ENCODE assay signal across 21 cellular contexts in genomic region chr17:42821176-42821575, GRCh38. TPM values are rescaled to one million over a fixed set of nuclear protein-coding genes. Genes with fewer than 3 reads are reported as not detected.
DNase-seq lines count a peak whose midpoint lies in the region; ATAC-seq and TF ChIP-seq lines count a peak whose summit lies in the region.
"Had no signal": no experiment of that assay in that cellular context is flagged by ENCODE, and none has a peak within 500 bp of the region (broad histone marks: within the 10 kb centered on the region; RNA-seq: fewer than 3 reads in every experiment).

No MANE protein-coding gene starts in this region.

- no peak overlapping the region for H2AFZ ChIP-seq in trophoblast cell (ENCODE audit: insufficient read depth, low read length, poor library complexity)

- H2BK120ac ChIP-seq in trophoblast cell (ENCODE audit: insufficient read depth, low read length, poor library complexity): no peak overlapping the region

- no peak overlapping the region for H2BK12ac ChIP-seq in trophoblast cell (ENCODE audit: low read length)

- no peaks in the 10 kb centered on the region for H3K9me3 Mint-ChIP-seq in Calu3 (ENCODE audit: low read depth, unreplicated experiment)
- H3K9me3 Mint-ChIP-seq: HFFc6 had no signal

- intact Hi-C loops in Calu3 (cut with micrococcal nuclease; ENCODE audit: unreplicated experiment): no loop called here

- H3K9me3 ChIP-seq in trophoblast cell (ENCODE audit: insufficient read depth, low read depth, low read length): peaks cover 4% of the 10 kb centered on the region
- H3K9me3 ChIP-seq: A549 had no signal

- no peak overlapping the region for H3K23ac ChIP-seq in trophoblast cell (ENCODE audit: low read length)

- H2BK5ac ChIP-seq in trophoblast cell (ENCODE audit: low read depth, low read length, poor library complexity): no peak overlapping the region

- peaks cover 6% of the 10 kb centered on the region for H3K79me1 ChIP-seq in trophoblast cell (ENCODE audit: low read length)

- H3K4ac ChIP-seq in trophoblast cell (ENCODE audit: low read depth, low read length): no peak overlapping the region

- H3K4me2 ChIP-seq in trophoblast cell (ENCODE audit: low read length): no peak overlapping the region
- H3K4me2 ChIP-seq: A549 had no signal

- no peak overlapping the region for H3K14ac ChIP-seq in trophoblast cell (ENCODE audit: low read length)

- no peak overlapping the region for H3K9ac ChIP-seq in trophoblast cell (ENCODE audit: low read length)

- H4K91ac ChIP-seq in trophoblast cell (ENCODE audit: low read depth, low read length): no peak overlapping the region

- H3K4me3 ChIP-seq in fibroblast of villous mesenchyme (ENCODE audit: low read depth, low read length) (no peak overlapping the region), trophoblast cell (ENCODE audit: low read depth, low read length) (no peak overlapping the region)
- H3K4me3 ChIP-seq: A549 had no signal

- CTCF ChIA-PET in Calu3 (lab: Charles Lee): interaction anchor here (0.6 kb wide), 1 partner anchor 227 kb away, joined by 5 read pairs; no protein-coding TSS in a partner anchor

- H3K36me3 Mint-ChIP-seq in Calu3 (ENCODE audit: insufficient read depth, unreplicated experiment): peaks cover 73% of the 10 kb centered on the region

- no peak overlapping the region for H4K8ac ChIP-seq in trophoblast cell (ENCODE audit: low read depth, low read length)

- peaks cover 6% of the 10 kb centered on the region for H3K4me1 Mint-ChIP-seq in Calu3 (ENCODE audit: low read depth, unreplicated experiment)

- H3K27ac Mint-ChIP-seq in Calu3 (ENCODE audit: unreplicated experiment): no peak overlapping the region

- peaks cover 20 to 36% of the 10 kb centered on the region in 2 experiments for H3K36me3 ChIP-seq in trophoblast cell (ENCODE audit: control insufficient read depth in 1 of 2, insufficient read depth in 2 of 2, low read length in 2 of 2)

- ATAC-seq in HG03108 (IDR thresholded peaks at IDR 0.05; ENCODE audit: unreplicated experiment): no peak
- ATAC-seq: A549, PC-3 had no signal

- H3K27ac ChIP-seq in trophoblast cell (ENCODE audit: low read depth, low read length): no peak overlapping the region
- H3K27ac ChIP-seq: A549, HL-60 had no signal

- peak overlapping the region; percentile 11 for H3K4me3 Mint-ChIP-seq in Calu3 (ENCODE audit: low read depth, unreplicated experiment)

- H3K27me3 ChIP-seq in trophoblast cell (ENCODE audit: insufficient read depth, low read length): no peaks in the 10 kb centered on the region

- H3K79me2 ChIP-seq in trophoblast cell (ENCODE audit: control insufficient read depth, insufficient read depth, low read length, poor library complexity): peaks cover 4% of the 10 kb centered on the region

- H3K4me1 ChIP-seq in trophoblast cell (ENCODE audit: control insufficient read depth in 1 of 2, insufficient read depth in 2 of 2, low read length in 2 of 2): peaks cover 5% of the 10 kb centered on the region in 2 experiments

- no CpG with 5 or more reads among the region's 7 CpGs for WGBS in trophoblast cell (ENCODE audit: extremely low coverage, insufficient coverage, insufficient read length)

- no peak overlapping the region for H4K12ac ChIP-seq in trophoblast cell (ENCODE audit: low read depth, low read length)

- H2AK5ac ChIP-seq in trophoblast cell (ENCODE audit: low read length): no peak overlapping the region

- DNase-seq in activated CD8-positive, alpha-beta memory T cell treated with anti-CD3 and anti-CD28 coated beads, Interleukin-2, amount 50 U/mL, for 48 hours: peak; percentile 8
- DNase-seq in activated CD8-positive, alpha-beta memory T cell treated with anti-CD3 and anti-CD28 coated beads for 24 hours: no peak
- DNase-seq in Calu3: no peak
- peak; percentile 68 for DNase-seq in fibroblast of villous mesenchyme (ENCODE audit: low read depth)
- DNase-seq in trophoblast cell: peak; percentile 74 to 75
- no peak for DNase-seq in NCI-H345 treated with DMSO at 0.1 percent for 48 hours (lab: John Stamatoyannopoulos, UW; ENCODE audit: unreplicated experiment)
- no peak for DNase-seq in DMS79 (lab: John Stamatoyannopoulos, UW)
- DNase-seq: DMS79 treated with DMSO at 0.1 percent for 48 hours, HFFc6, NCI-H1417, NCI-H187, NCI-H2107, NCI-H2227 treated with DMSO at 0.1 percent for 48 hours, NCI-H524, PC-3, RPMI8226, SHP77 treated with DMSO at 0.1 percent for 48 hours had no signal

- H3K18ac ChIP-seq in trophoblast cell (ENCODE audit: low read length): no peak overlapping the region

- TF ChIP-seq CTCF in Calu3 (IDR thresholded peaks at IDR 0.05; ENCODE audit: unreplicated experiment) (no peak), fibroblast of villous mesenchyme (IDR thresholded peaks at IDR 0.05; ENCODE audit: insufficient read depth, low read depth, low read length) (no peak)

- no TSS peak for BruUV-seq in Calu3 (replicated peaks; lab: Mats Ljungman, UMichigan)

- no peaks in the 10 kb centered on the region for H3K27me3 Mint-ChIP-seq in Calu3 (ENCODE audit: unreplicated experiment)

RNA-seq across cellular contexts. Expression of gene BECN1, which starts 2.9 kb away (rescaled TPM):
- 141 and 144 TPM in 2 replicates for total RNA-seq in Calu3 (2022)
- total RNA-seq in fibroblast of villous mesenchyme: 70.2 and 90.2 TPM in 2 replicates
- polyA plus RNA-seq in trophoblast cell (2013): 34.2 and 37.0 TPM in 2 replicates

RNA-seq across cellular contexts. Expression of gene PSME3, which starts 12.0 kb away (rescaled TPM):
- total RNA-seq in Calu3 (2022) (238 and 265 TPM in 2 replicates), fibroblast of villous mesenchyme (102 and 130 TPM in 2 replicates)
- polyA plus RNA-seq in trophoblast cell (2013): 112 and 114 TPM in 2 replicates

RNA-seq across cellular contexts. Expression of gene CNTD1, which starts 22.5 kb away (rescaled TPM):
- 0.54 TPM in 1 of 2 replicates, not detected in the other for total RNA-seq in Calu3 (2022)
- total RNA-seq in fibroblast of villous mesenchyme: 0.32 TPM in 1 of 2 replicates, not detected in the other
- polyA plus RNA-seq in trophoblast cell (2013): 0.14 and 0.25 TPM in 2 replicates
- total RNA-seq: PC-3 had no signal

RNA-seq across cellular contexts. Expression of gene COA3, which starts 22.7 kb away (rescaled TPM):
- total RNA-seq in Calu3 (2022): 98.8 and 99.9 TPM in 2 replicates
- 52.2 and 66.4 TPM in 2 replicates for total RNA-seq in fibroblast of villous mesenchyme
- polyA plus RNA-seq in trophoblast cell (2013): 57.8 and 61.4 TPM in 2 replicates

RNA-seq across cellular contexts. Expression of gene AOC2, which starts 23.2 kb away (rescaled TPM):
- total RNA-seq in Calu3 (2022): 10.5 and 14.4 TPM in 2 replicates
- 0.43 and 0.64 TPM in 2 replicates for total RNA-seq in fibroblast of villous mesenchyme
- 1.1 TPM in 2 replicates for polyA plus RNA-seq in trophoblast cell (2013)
- total RNA-seq: M059J had no signal

Comparison
In these comparisons a context has a peak if more than half of its experiments do, and no peak if none do; other contexts are left out.
1. DNase-seq: peak in activated CD8-positive, alpha-beta memory T cell treated with anti-CD3 and anti-CD28 coated beads, Interleukin-2, amount 50 U/mL, for 48 hours (single experiment), fibroblast of villous mesenchyme (single experiment) and trophoblast cell (2 of 2); none in activated CD8-positive, alpha-beta memory T cell treated with anti-CD3 and anti-CD28 coated beads for 24 hours (single experiment), Calu3 (single experiment), NCI-H345 treated with DMSO at 0.1 percent for 48 hours (single experiment) and DMS79 (single experiment).